Comparison of ENCODE assay signal across 8 cellular contexts in genomic region chr10:13587367-13587766, GRCh38. TPM values are rescaled to one million over a fixed set of nuclear protein-coding genes. Genes with fewer than 3 reads are reported as not detected.
DNase-seq lines count a peak whose midpoint lies in the region; ATAC-seq, FAIRE-seq and TF ChIP-seq lines count a peak whose summit lies in the region.

No MANE protein-coding gene starts in this region.

- peak in 3 of 4 donors; percentile 11 to 48 (median 27) for ATAC-seq in pancreas
- ATAC-seq in GM21447 (IDR thresholded peaks at IDR 0.05; ENCODE audit: unreplicated experiment), result no peak
- ATAC-seq in GM19395 (IDR thresholded peaks at IDR 0.05; ENCODE audit: unreplicated experiment), result no peak
- ATAC-seq in HG03457 (IDR thresholded peaks at IDR 0.05; ENCODE audit: unreplicated experiment), result no peak

- peaks cover 0 to 4% (median 0%) of the 10 kb centered on the region in 4 donors for H3K27me3 ChIP-seq in pancreas

- TF ChIP-seq CTCF in VCaP (conservative IDR thresholded peaks at IDR 0.05) (no peak), fibroblast of villous mesenchyme (IDR thresholded peaks at IDR 0.05; ENCODE audit: insufficient read depth, low read depth, low read length) (no peak), pancreas (IDR thresholded peaks at IDR 0.05) (no peak)

- peaks cover 4 to 13% (median 7%) of the 10 kb centered on the region in 3 donors for H3K4me1 ChIP-seq in pancreas

- no peak for FAIRE-seq in pancreas (lab: Jason Lieb, UNC)

- H3K36me3 ChIP-seq in pancreas, result peaks cover 0 to under 1% (median 0%) of the 10 kb centered on the region in 3 donors

- H3K9me3 ChIP-seq in pancreas, result no peaks in the 10 kb centered on the region

- peak overlapping the region; percentile 99 for H3K4me3 ChIP-seq in fibroblast of villous mesenchyme (ENCODE audit: low read depth, low read length)
- H3K4me3 ChIP-seq in pancreas, result peak overlapping the region; percentile 64 to 97 (median 82)

- intact Hi-C loops in pancreas (cut with DNase I), result no loop called here

- WGBS in pancreas, 2 donors, result 2% methylated on average over 18 of the region's 18 CpGs

- DNase-seq in activated T-cell treated with anti-CD3 and anti-CD28 coated beads, Interleukin-2, amount 50 U/mL, for 1 hour, result peak; percentile 24
- no peak for DNase-seq in activated T-cell treated with anti-CD3 and anti-CD28 coated beads for 4 hours
- peak; percentile 6 for DNase-seq in fibroblast of villous mesenchyme (ENCODE audit: low read depth)
- peak in 4 of 6 donors; percentile 32 to 60 (median 52) for DNase-seq in pancreas

- H3K27ac ChIP-seq in VCaP (peak overlapping the region; percentile 68), pancreas (no peak overlapping the region)

RNA-seq across cellular contexts. Expression of gene PRPF18, which starts 0.6 kb away (rescaled TPM):
- total RNA-seq in fibroblast of villous mesenchyme, result 31.6 and 37.1 TPM in 2 replicates
- 10 to 100 TPM in 1 of 6 donors, 1 to 10 TPM in 5; 8.1 to 12.0 (median 9.3) TPM for total RNA-seq in pancreas
- polyA plus RNA-seq in pancreas, result 10 to 100 TPM in 1 of 2 donors, 1 to 10 TPM in 1; 6.2 to 10.7 TPM

RNA-seq across cellular contexts. Expression of gene BEND7, which starts 58.6 kb away (rescaled TPM):
- total RNA-seq in fibroblast of villous mesenchyme (under 0.01 and 0.64 TPM in 2 replicates), pancreas (10 to 100 TPM; 11.8 to 22.8 (median 16.2) TPM)
- 10 to 100 TPM in 1 of 2 donors, 1 to 10 TPM in 1; 7.3 to 11.2 TPM for polyA plus RNA-seq in pancreas

Comparison
In these comparisons a context has a peak if more than half of its experiments do, and no peak if none do; other contexts are left out.
1. ATAC-seq: peak in pancreas (3 of 4); none in GM21447 (single experiment), GM19395 (single experiment) and HG03457 (single experiment).